ENCODE assay signal across 28 cellular contexts in the genomic region with DNA sequence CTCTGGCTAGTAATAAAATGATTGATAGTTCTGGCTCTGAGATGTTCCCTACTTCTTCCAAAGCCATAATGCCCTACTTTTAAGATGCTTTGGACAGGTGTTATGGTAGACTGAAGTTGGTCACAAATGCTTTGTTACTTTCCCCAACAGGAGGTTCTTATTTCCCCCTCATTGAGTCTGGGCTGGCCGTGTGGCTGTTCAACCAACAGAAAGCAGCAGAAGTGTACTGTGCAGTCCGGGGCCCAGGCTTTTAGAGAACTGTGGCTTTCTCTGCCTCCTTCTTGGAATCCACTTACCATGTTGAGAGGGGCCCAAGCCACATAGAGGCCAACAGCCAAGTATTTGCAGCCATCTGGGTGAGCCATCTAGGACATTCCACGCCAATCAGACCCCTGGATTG.
"Had no signal": no experiment of that assay in that cellular context is flagged by ENCODE, and none has a peak within 500 bp of the region (broad histone marks: within the 10 kb centered on the region; RNA-seq: fewer than 3 reads in every experiment).

No MANE protein-coding gene starts in this region.

- H3K4me1 ChIP-seq: ascending aorta, SJCRH30 had no signal

- H3K27ac Mint-ChIP-seq: activated CD4-positive, alpha-beta T cell treated with anti-CD3 and anti-CD28 coated beads for 36 hours; activated CD4-positive, alpha-beta T cell treated with anti-CD3 and anti-CD28 coated beads, Interleukin-2, amount 10 ng/mL, durations not matched to agents 7 days and 5 days; activated CD8-positive, alpha-beta T cell treated with anti-CD3 and anti-CD28 coated beads, Interleukin-2, amount 10 ng/mL, durations not matched to agents 7 days and 5 days; activated naive CD4-positive, alpha-beta T cell treated with anti-CD3 and anti-CD28 coated beads for 36 hours; activated naive CD8-positive, alpha-beta T cell treated with anti-CD3 and anti-CD28 coated beads, Interleukin-2, amount 10 ng/mL, durations not matched to agents 7 days and 5 days; activated T-helper 1 cell treated with anti-CD3 and anti-CD28 coated beads, Interleukin-12 subunit alpha, Interleukin-12 subunit beta, Interleukin-2, Interleukin-4 antibody, amounts not matched to agents 30 ng/mL and 10 ng/mL and 1 ng/mL, durations not matched to agents 14 hours and 24 hours and 36 hours; WTC11 had no signal

- H3K9me3 Mint-ChIP-seq: activated CD4-positive, alpha-beta T cell treated with anti-CD3 and anti-CD28 coated beads, Interleukin-2, amount 10 ng/mL, durations not matched to agents 7 days and 5 days; activated naive CD4-positive, alpha-beta T cell treated with anti-CD3 and anti-CD28 coated beads for 36 hours; activated naive CD8-positive, alpha-beta T cell treated with anti-CD3 and anti-CD28 coated beads, Interleukin-2, amount 10 ng/mL, durations not matched to agents 7 days and 5 days; activated T-cell treated with anti-CD3 and anti-CD28 coated beads, Interleukin-2, amount 50 U/mL, for 4 hours; activated T-helper 1 cell treated with anti-CD3 and anti-CD28 coated beads, Interleukin-12 subunit alpha, Interleukin-12 subunit beta, Interleukin-2, Interleukin-4 antibody, amounts not matched to agents 30 ng/mL and 10 ng/mL and 1 ng/mL, durations not matched to agents 14 hours and 24 hours and 36 hours; WTC11 had no signal

- ATAC-seq: activated CD4-positive, alpha-beta T cell treated with anti-CD3 and anti-CD28 coated beads for 36 hours; activated CD4-positive, CD25-positive, alpha-beta regulatory T cell treated with anti-CD3 and anti-CD28 coated beads, Interleukin-2, amount 50 U/mL, for 24 hours; activated CD8-positive, alpha-beta T cell treated with anti-CD3 and anti-CD28 coated beads, Interleukin-2, amount 10 ng/mL, durations not matched to agents 7 days and 5 days; activated T-cell treated with anti-CD3 and anti-CD28 coated beads, Interleukin-2, amount 50 U/mL, for 4 hours; WTC11 had no signal

- H2AFZ ChIP-seq: PC-9 had no signal

- H3K9me3 ChIP-seq: ascending aorta, SJCRH30 had no signal

- H3K36me3 ChIP-seq: SJCRH30 had no signal

- H3K36me3 Mint-ChIP-seq: activated naive CD8-positive, alpha-beta T cell treated with anti-CD3 and anti-CD28 coated beads, Interleukin-2, amount 10 ng/mL, durations not matched to agents 7 days and 5 days had no signal

- DNase-seq: activated CD4-positive, alpha-beta T cell treated with anti-CD3 and anti-CD28 coated beads for 36 hours; activated CD4-positive, alpha-beta T cell treated with anti-CD3 and anti-CD28 coated beads, Interleukin-2, amount 10 ng/mL, durations not matched to agents 7 days and 5 days; activated CD4-positive, alpha-beta T cell treated with anti-CD3 and anti-CD28 coated beads, Interleukin-2, amount 50 U/mL, for 48 hours; activated CD8-positive, alpha-beta T cell treated with anti-CD3 and anti-CD28 coated beads, Interleukin-2, amount 10 ng/mL, durations not matched to agents 7 days and 5 days; activated gamma-delta T cell treated with Interleukin-2 at 50 U/mL for 16 hours; activated naive CD4-positive, alpha-beta T cell treated with anti-CD3 and anti-CD28 coated beads for 36 hours; activated naive CD8-positive, alpha-beta T cell treated with anti-CD3 and anti-CD28 coated beads, Interleukin-2, amount 10 ng/mL, durations not matched to agents 7 days and 5 days; activated T-cell treated with anti-CD3 and anti-CD28 coated beads for 4 hours; activated T-cell treated with anti-CD3 and anti-CD28 coated beads, Interleukin-2, amount 50 U/mL, for 4 hours; amygdala; cerebellar nuclear complex; NCI-H1092 treated with DMSO at 0.1 percent for 48 hours; NCI-H146; NCI-H187; NCI-H2029 treated with DMSO at 0.1 percent for 48 hours; NCI-H2107; NCI-H2171; NCI-H510A; PC-9; SHP77; SJCRH30 had no signal

- H3K27me3 ChIP-seq: ascending aorta, cardiac muscle cell, SJCRH30 had no signal

- H3K4me3 ChIP-seq: ascending aorta, cardiac muscle cell, PC-9, SJCRH30, SK-N-MC had no signal

- H3K4me2 ChIP-seq: PC-9 had no signal

- H3K27ac ChIP-seq: ascending aorta, cardiac muscle cell, KMS-11, PC-9, SJCRH30, SK-N-MC had no signal

- H3K9ac ChIP-seq: KMS-11 had no signal
